Comparison of ENCODE assay signal across 1 cellular context in the genomic region with DNA sequence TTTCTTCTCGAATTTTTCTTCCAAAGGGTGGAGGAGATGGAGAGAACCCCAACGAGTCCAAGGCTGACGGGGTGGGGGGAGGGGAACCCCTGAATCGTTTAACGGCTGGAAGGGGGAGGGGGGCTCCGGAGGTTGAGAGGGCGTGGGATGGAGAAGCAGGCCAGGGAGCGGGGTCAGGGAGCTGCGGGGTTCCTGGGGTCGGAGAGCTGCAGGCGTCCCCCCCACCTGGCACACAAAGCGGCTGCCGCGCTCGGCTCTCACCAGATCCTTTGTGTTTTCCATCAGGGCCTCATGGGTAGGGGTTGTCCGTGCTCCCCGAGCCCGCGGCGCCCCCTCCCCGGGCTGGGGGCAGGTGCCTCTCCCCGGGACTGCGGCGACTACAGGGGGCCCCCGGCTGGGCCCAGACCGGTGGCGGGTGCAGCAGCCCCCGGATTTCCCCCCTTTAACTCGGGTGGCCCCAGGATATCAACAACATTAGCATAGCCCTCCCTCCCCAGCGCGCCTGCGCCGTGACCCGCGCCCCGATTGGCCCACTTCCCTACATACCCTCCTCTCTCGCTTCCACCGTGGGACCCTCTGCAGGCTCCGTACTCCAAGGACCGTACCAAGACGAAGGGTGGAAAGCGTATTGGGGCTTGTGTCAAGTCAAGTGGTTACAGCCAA.
TF ChIP-seq lines count a peak whose summit lies in the region.

A gene (minus strand): TSS at position 476 of the 663 bp plus-strand sequence. CDS start 34,888 bp downstream, outside the sequence.

TF ChIP-seq in HepG2, 621 proteins besides CTCF, POLR2A, EP300 and RAD21 (continued from another document and continues in another):
- TF ChIP-seq, protein P1, sequence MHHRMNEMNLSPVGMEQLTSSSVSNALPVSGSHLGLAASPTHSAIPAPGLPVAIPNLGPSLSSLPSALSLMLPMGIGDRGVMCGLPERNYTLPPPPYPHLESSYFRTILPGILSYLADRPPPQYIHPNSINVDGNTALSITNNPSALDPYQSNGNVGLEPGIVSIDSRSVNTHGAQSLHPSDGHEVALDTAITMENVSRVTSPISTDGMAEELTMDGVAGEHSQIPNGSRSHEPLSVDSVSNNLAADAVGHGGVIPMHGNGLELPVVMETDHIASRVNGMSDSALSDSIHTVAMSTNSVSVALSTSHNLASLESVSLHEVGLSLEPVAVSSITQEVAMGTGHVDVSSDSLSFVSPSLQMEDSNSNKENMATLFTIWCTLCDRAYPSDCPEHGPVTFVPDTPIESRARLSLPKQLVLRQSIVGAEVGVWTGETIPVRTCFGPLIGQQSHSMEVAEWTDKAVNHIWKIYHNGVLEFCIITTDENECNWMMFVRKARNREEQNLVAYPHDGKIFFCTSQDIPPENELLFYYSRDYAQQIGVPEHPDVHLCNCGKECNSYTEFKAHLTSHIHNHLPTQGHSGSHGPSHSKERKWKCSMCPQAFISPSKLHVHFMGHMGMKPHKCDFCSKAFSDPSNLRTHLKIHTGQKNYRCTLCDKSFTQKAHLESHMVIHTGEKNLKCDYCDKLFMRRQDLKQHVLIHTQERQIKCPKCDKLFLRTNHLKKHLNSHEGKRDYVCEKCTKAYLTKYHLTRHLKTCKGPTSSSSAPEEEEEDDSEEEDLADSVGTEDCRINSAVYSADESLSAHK (CRISPR knock-in tag; IDR thresholded peaks at IDR 0.05; ENCODE audit: borderline replicate concordance): no peak
- TF ChIP-seq PCBP1 (IDR thresholded peaks at IDR 0.05; ENCODE audit: borderline replicate concordance, low read depth, low read length) (peak; percentile 55; the same call in 1 of the 2 replicates), ZMYM3 (CRISPR knock-in tag; IDR thresholded peaks at IDR 0.05) (no peak), ZNF121 (CRISPR knock-in tag; IDR thresholded peaks at IDR 0.05) (no peak), HOXA5 (CRISPR knock-in tag; IDR thresholded peaks at IDR 0.05) (no peak; the same call in none of the 2 replicates), RAD51 (IDR thresholded peaks at IDR 0.05; ENCODE audit: borderline replicate concordance) (no peak), ZMYM4 (CRISPR knock-in tag; IDR thresholded peaks at IDR 0.05) (0 out of 2 replicates have a peak, but pooled peaks have one; percentile 82), PAWR (CRISPR knock-in tag; IDR thresholded peaks at IDR 0.05; ENCODE audit: borderline replicate concordance) (no peak), NAIF1 (CRISPR knock-in tag; IDR thresholded peaks at IDR 0.05; ENCODE audit: borderline replicate concordance) (no peak), CCDC6 (CRISPR knock-in tag; IDR thresholded peaks at IDR 0.05) (no peak; the same call in 1 of the 2 replicates), ARNTL (CRISPR knock-in tag; IDR thresholded peaks at IDR 0.05) (no peak), ZNF326 (CRISPR knock-in tag; IDR thresholded peaks at IDR 0.05; ENCODE audit: borderline replicate concordance) (no peak), ZNF614 (CRISPR knock-in tag; IDR thresholded peaks at IDR 0.05; ENCODE audit: borderline replicate concordance) (no peak; the same call in none of the 2 replicates), ZNF235 (CRISPR knock-in tag; IDR thresholded peaks at IDR 0.05; ENCODE audit: borderline replicate concordance) (no peak), JUND (CRISPR knock-in tag; IDR thresholded peaks at IDR 0.05) (no peak), ZNF775 (CRISPR knock-in tag; IDR thresholded peaks at IDR 0.05; ENCODE audit: borderline replicate concordance) (no peak), ZNF496 (CRISPR knock-in tag; IDR thresholded peaks at IDR 0.05; ENCODE audit: insufficient replicate concordance) (no peak), HNRNPUL1 (IDR thresholded peaks at IDR 0.05; ENCODE audit: low read depth, low read length) (no peak), TBP (CRISPR knock-in tag; IDR thresholded peaks at IDR 0.05) (no peak), ZNF724P (CRISPR knock-in tag; IDR thresholded peaks at IDR 0.05; ENCODE audit: borderline replicate concordance) (no peak), LCORL (IDR thresholded peaks at IDR 0.05) (no peak), LCORL (CRISPR knock-in tag; IDR thresholded peaks at IDR 0.05) (no peak), JARID2 (CRISPR knock-in tag; IDR thresholded peaks at IDR 0.05; ENCODE audit: insufficient replicate concordance) (no peak), PHF5A (CRISPR knock-in tag; IDR thresholded peaks at IDR 0.05; ENCODE audit: low read depth, unreplicated experiment) (peak; percentile 10), JDP2 (CRISPR knock-in tag; IDR thresholded peaks at IDR 0.05; ENCODE audit: borderline replicate concordance) (0 out of 2 replicates have a peak, but pooled peaks have one; percentile 5), HNF4G (IDR thresholded peaks at IDR 0.05; ENCODE audit: borderline replicate concordance, low read depth, low read length) (no peak), HNF4G (CRISPR knock-in tag; IDR thresholded peaks at IDR 0.05; ENCODE audit: borderline replicate concordance, low read depth) (no peak), ZFP1 (CRISPR knock-in tag; IDR thresholded peaks at IDR 0.05) (no peak), TAF1 (CRISPR knock-in tag; IDR thresholded peaks at IDR 0.05) (peak; percentile 16; the same call in 1 of the 2 replicates), ZNF841 (CRISPR knock-in tag; IDR thresholded peaks at IDR 0.05; ENCODE audit: borderline replicate concordance) (no peak), NR1H2 (CRISPR knock-in tag; IDR thresholded peaks at IDR 0.05; ENCODE audit: borderline replicate concordance, low read depth) (no peak), NR2F6 (IDR thresholded peaks at IDR 0.05) (0 out of 2 replicates have a peak, but pooled peaks have one; percentile 24), NR2F6 (CRISPR knock-in tag; IDR thresholded peaks at IDR 0.05) (no peak), ZNF615 (CRISPR knock-in tag; IDR thresholded peaks at IDR 0.05; ENCODE audit: borderline replicate concordance) (no peak), HIVEP1 (CRISPR knock-in tag; IDR thresholded peaks at IDR 0.05) (no peak), ATAD3A (CRISPR knock-in tag; IDR thresholded peaks at IDR 0.05) (no peak), ZNF790 (CRISPR knock-in tag; IDR thresholded peaks at IDR 0.05; ENCODE audit: borderline replicate concordance) (no peak), RNF2 (conservative IDR thresholded peaks at IDR 0.05; ENCODE audit: low read depth) (no peak), ZFP41 (CRISPR knock-in tag; IDR thresholded peaks at IDR 0.05; ENCODE audit: borderline replicate concordance) (no peak; the same call in 1 of the 2 replicates)
- TF ChIP-seq, protein P2, sequence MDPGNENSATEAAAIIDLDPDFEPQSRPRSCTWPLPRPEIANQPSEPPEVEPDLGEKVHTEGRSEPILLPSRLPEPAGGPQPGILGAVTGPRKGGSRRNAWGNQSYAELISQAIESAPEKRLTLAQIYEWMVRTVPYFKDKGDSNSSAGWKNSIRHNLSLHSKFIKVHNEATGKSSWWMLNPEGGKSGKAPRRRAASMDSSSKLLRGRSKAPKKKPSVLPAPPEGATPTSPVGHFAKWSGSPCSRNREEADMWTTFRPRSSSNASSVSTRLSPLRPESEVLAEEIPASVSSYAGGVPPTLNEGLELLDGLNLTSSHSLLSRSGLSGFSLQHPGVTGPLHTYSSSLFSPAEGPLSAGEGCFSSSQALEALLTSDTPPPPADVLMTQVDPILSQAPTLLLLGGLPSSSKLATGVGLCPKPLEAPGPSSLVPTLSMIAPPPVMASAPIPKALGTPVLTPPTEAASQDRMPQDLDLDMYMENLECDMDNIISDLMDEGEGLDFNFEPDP (CRISPR knock-in tag; conservative IDR thresholded peaks at IDR 0.05): no peak
- TF ChIP-seq, protein P3, sequence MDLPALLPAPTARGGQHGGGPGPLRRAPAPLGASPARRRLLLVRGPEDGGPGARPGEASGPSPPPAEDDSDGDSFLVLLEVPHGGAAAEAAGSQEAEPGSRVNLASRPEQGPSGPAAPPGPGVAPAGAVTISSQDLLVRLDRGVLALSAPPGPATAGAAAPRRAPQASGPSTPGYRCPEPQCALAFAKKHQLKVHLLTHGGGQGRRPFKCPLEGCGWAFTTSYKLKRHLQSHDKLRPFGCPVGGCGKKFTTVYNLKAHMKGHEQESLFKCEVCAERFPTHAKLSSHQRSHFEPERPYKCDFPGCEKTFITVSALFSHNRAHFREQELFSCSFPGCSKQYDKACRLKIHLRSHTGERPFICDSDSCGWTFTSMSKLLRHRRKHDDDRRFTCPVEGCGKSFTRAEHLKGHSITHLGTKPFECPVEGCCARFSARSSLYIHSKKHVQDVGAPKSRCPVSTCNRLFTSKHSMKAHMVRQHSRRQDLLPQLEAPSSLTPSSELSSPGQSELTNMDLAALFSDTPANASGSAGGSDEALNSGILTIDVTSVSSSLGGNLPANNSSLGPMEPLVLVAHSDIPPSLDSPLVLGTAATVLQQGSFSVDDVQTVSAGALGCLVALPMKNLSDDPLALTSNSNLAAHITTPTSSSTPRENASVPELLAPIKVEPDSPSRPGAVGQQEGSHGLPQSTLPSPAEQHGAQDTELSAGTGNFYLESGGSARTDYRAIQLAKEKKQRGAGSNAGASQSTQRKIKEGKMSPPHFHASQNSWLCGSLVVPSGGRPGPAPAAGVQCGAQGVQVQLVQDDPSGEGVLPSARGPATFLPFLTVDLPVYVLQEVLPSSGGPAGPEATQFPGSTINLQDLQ (CRISPR knock-in tag; IDR thresholded peaks at IDR 0.05): no peak; the same call in 1 of the 2 replicates
- TF ChIP-seq, protein P4, sequence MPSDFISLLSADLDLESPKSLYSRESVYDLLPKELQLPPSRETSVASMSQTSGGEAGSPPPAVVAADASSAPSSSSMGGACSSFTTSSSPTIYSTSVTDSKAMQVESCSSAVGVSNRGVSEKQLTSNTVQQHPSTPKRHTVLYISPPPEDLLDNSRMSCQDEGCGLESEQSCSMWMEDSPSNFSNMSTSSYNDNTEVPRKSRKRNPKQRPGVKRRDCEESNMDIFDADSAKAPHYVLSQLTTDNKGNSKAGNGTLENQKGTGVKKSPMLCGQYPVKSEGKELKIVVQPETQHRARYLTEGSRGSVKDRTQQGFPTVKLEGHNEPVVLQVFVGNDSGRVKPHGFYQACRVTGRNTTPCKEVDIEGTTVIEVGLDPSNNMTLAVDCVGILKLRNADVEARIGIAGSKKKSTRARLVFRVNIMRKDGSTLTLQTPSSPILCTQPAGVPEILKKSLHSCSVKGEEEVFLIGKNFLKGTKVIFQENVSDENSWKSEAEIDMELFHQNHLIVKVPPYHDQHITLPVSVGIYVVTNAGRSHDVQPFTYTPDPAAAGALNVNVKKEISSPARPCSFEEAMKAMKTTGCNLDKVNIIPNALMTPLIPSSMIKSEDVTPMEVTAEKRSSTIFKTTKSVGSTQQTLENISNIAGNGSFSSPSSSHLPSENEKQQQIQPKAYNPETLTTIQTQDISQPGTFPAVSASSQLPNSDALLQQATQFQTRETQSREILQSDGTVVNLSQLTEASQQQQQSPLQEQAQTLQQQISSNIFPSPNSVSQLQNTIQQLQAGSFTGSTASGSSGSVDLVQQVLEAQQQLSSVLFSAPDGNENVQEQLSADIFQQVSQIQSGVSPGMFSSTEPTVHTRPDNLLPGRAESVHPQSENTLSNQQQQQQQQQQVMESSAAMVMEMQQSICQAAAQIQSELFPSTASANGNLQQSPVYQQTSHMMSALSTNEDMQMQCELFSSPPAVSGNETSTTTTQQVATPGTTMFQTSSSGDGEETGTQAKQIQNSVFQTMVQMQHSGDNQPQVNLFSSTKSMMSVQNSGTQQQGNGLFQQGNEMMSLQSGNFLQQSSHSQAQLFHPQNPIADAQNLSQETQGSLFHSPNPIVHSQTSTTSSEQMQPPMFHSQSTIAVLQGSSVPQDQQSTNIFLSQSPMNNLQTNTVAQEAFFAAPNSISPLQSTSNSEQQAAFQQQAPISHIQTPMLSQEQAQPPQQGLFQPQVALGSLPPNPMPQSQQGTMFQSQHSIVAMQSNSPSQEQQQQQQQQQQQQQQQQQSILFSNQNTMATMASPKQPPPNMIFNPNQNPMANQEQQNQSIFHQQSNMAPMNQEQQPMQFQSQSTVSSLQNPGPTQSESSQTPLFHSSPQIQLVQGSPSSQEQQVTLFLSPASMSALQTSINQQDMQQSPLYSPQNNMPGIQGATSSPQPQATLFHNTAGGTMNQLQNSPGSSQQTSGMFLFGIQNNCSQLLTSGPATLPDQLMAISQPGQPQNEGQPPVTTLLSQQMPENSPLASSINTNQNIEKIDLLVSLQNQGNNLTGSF (CRISPR knock-in tag; IDR thresholded peaks at IDR 0.05): no peak
- TF ChIP-seq, protein P5, sequence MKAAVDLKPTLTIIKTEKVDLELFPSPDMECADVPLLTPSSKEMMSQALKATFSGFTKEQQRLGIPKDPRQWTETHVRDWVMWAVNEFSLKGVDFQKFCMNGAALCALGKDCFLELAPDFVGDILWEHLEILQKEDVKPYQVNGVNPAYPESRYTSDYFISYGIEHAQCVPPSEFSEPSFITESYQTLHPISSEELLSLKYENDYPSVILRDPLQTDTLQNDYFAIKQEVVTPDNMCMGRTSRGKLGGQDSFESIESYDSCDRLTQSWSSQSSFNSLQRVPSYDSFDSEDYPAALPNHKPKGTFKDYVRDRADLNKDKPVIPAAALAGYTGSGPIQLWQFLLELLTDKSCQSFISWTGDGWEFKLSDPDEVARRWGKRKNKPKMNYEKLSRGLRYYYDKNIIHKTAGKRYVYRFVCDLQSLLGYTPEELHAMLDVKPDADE (CRISPR knock-in tag; IDR thresholded peaks at IDR 0.05): no peak
- TF ChIP-seq, protein P6, sequence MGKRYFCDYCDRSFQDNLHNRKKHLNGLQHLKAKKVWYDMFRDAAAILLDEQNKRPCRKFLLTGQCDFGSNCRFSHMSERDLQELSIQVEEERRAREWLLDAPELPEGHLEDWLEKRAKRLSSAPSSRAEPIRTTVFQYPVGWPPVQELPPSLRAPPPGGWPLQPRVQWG (CRISPR knock-in tag; IDR thresholded peaks at IDR 0.05; ENCODE audit: borderline replicate concordance, low read depth): no peak
- TF ChIP-seq, protein P7, sequence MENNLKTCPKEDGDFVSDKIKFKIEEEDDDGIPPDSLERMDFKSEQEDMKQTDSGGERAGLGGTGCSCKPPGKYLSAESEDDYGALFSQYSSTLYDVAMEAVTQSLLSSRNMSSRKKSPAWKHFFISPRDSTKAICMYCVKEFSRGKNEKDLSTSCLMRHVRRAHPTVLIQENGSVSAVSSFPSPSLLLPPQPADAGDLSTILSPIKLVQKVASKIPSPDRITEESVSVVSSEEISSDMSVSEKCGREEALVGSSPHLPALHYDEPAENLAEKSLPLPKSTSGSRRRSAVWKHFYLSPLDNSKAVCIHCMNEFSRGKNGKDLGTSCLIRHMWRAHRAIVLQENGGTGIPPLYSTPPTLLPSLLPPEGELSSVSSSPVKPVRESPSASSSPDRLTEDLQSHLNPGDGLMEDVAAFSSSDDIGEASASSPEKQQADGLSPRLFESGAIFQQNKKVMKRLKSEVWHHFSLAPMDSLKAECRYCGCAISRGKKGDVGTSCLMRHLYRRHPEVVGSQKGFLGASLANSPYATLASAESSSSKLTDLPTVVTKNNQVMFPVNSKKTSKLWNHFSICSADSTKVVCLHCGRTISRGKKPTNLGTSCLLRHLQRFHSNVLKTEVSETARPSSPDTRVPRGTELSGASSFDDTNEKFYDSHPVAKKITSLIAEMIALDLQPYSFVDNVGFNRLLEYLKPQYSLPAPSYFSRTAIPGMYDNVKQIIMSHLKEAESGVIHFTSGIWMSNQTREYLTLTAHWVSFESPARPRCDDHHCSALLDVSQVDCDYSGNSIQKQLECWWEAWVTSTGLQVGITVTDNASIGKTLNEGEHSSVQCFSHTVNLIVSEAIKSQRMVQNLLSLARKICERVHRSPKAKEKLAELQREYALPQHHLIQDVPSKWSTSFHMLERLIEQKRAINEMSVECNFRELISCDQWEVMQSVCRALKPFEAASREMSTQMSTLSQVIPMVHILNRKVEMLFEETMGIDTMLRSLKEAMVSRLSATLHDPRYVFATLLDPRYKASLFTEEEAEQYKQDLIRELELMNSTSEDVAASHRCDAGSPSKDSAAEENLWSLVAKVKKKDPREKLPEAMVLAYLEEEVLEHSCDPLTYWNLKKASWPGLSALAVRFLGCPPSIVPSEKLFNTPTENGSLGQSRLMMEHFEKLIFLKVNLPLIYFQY (CRISPR knock-in tag; IDR thresholded peaks at IDR 0.05; ENCODE audit: borderline replicate concordance): no peak; the same call in 1 of the 2 replicates
